Comparison of ENCODE assay signal across 7 cellular contexts in genomic region chr1:211553549-211553948, GRCh38.
"Had no signal": no experiment of that assay in that cellular context is flagged by ENCODE, and none has a peak within 500 bp of the region (broad histone marks: within the 10 kb centered on the region; RNA-seq: fewer than 3 reads in every experiment).

No MANE protein-coding gene starts in this region.

- H3K4me1 ChIP-seq: HAP-1 had no signal

- H2AFZ ChIP-seq: GM23248 had no signal

- H3K27ac ChIP-seq: GM23248 had no signal

- DNase-seq: GM23248, GOT3, H7, HFFc6, IMR-90 had no signal

- H3K27ac Mint-ChIP-seq: HFFc6 had no signal

- H3K36me3 ChIP-seq: HAP-1 had no signal

- H3K4me3 Mint-ChIP-seq: HFFc6 had no signal

- ATAC-seq: HCT116 had no signal

- H3K9me3 Mint-ChIP-seq: HFFc6 had no signal

- H3K4me3 ChIP-seq: GM23248, HAP-1 had no signal

- H3K9me3 ChIP-seq: HAP-1 had no signal

- H3K9ac ChIP-seq: GM23248 had no signal
